1 cellular context compared by ENCODE assay signal in genomic region chr3:170741756-170742530, GRCh38.
TF ChIP-seq lines count a peak whose summit lies in the region.

No MANE protein-coding gene starts in this region.

TF ChIP-seq in GM23338, 12 proteins besides CTCF, POLR2A, EP300 and RAD21 (continued from another document):
- no peak for TF ChIP-seq ZNF462 (CRISPR knock-in tag; IDR thresholded peaks at IDR 0.05)
TF ChIP-seq in GM23338: peak in this region for 0.
